8 cellular contexts compared by ENCODE assay signal in genomic region chr6:33323623-33323948, GRCh38. TPM values are rescaled to one million over a fixed set of nuclear protein-coding genes. Genes with fewer than 3 reads are reported as not detected.
DNase-seq lines count a peak whose midpoint lies in the region; ATAC-seq and TF ChIP-seq lines count a peak whose summit lies in the region.

No MANE protein-coding gene starts in this region.

- H3K9ac ChIP-seq in colonic mucosa (ENCODE audit: low read depth in 2 of 2, low read length in 2 of 2) (peak overlapping the region; percentile 72 to 92), neural progenitor cell (no peak overlapping the region)

- H3K4me3 ChIP-seq in colonic mucosa: peak overlapping the region; percentile 62
- peak overlapping the region; percentile 77 for H3K4me3 ChIP-seq in neural progenitor cell

- H3K36me3 ChIP-seq in colonic mucosa (peaks cover 9% of the 10 kb centered on the region), neural progenitor cell (no peaks in the 10 kb centered on the region)

- peaks cover 49% of the 10 kb centered on the region for H3K4me1 Mint-ChIP-seq in activated CD8-positive, alpha-beta memory T cell treated with anti-CD3 and anti-CD28 coated beads, Interleukin-2, amount 10 ng/mL, durations not matched to agents 7 days and 5 days
- peaks cover 41% of the 10 kb centered on the region for H3K4me1 Mint-ChIP-seq in neural progenitor cell

- H3F3A ChIP-seq in neural progenitor cell (ENCODE audit: low read depth): peaks cover 29% of the 10 kb centered on the region

- no peaks in the 10 kb centered on the region for H3K9me3 Mint-ChIP-seq in activated CD8-positive, alpha-beta memory T cell treated with anti-CD3 and anti-CD28 coated beads, Interleukin-2, amount 10 ng/mL, durations not matched to agents 7 days and 5 days (ENCODE audit: low read depth)
- H3K9me3 Mint-ChIP-seq in neural progenitor cell: no peaks in the 10 kb centered on the region

- H3K9me3 ChIP-seq in colonic mucosa (no peaks in the 10 kb centered on the region), neural progenitor cell (ENCODE audit: low read depth) (no peaks in the 10 kb centered on the region)

- peak overlapping the region; percentile 92 for H3K27ac ChIP-seq in colonic mucosa
- no peak overlapping the region for H3K27ac ChIP-seq in neural progenitor cell

- peaks cover 37% of the 10 kb centered on the region for H3K79me2 ChIP-seq in neural progenitor cell (ENCODE audit: low read depth)

- H3K4me2 ChIP-seq in neural progenitor cell: peak overlapping the region; percentile 77

- TF ChIP-seq CTCF in colonic mucosa (IDR thresholded peaks at IDR 0.05): no peak
- TF ChIP-seq CTCF in neural progenitor cell (IDR thresholded peaks at IDR 0.05): no peak

- H3K4me1 ChIP-seq in colonic mucosa (peaks cover 15% of the 10 kb centered on the region), neural progenitor cell (peaks cover 14% of the 10 kb centered on the region)

- no peak for ATAC-seq in activated CD8-positive, alpha-beta memory T cell treated with anti-CD3 and anti-CD28 coated beads, Interleukin-2, amount 10 ng/mL, durations not matched to agents 7 days and 5 days
- ATAC-seq in HG03354 (IDR thresholded peaks at IDR 0.05; ENCODE audit: poor library complexity, severe bottlenecking, unreplicated experiment): no peak

- intact Hi-C loops in colonic mucosa (cut with DNase I): no loop called here

- no peaks in the 10 kb centered on the region for H3K27me3 Mint-ChIP-seq in activated CD8-positive, alpha-beta memory T cell treated with anti-CD3 and anti-CD28 coated beads, Interleukin-2, amount 10 ng/mL, durations not matched to agents 7 days and 5 days
- H3K27me3 Mint-ChIP-seq in neural progenitor cell (ENCODE audit: insufficient read depth, low read depth): peaks cover 4% of the 10 kb centered on the region

- no peak for DNase-seq in activated CD8-positive, alpha-beta memory T cell treated with anti-CD3 and anti-CD28 coated beads, Interleukin-2, amount 10 ng/mL, durations not matched to agents 7 days and 5 days
- DNase-seq in activated CD8-positive, alpha-beta memory T cell treated with anti-CD3 and anti-CD28 coated beads, Interleukin-2, amount 50 U/mL, for 48 hours: no peak
- DNase-seq in NCI-H146 treated with DMSO at 0.1 percent for 48 hours (lab: John Stamatoyannopoulos, UW; ENCODE audit: unreplicated experiment) (peak; percentile 84), colonic mucosa (no peak), neural progenitor cell (ENCODE audit: low spot score) (no peak), HCEC 1CT (no peak), NOMO-1 treated with dmso at 0.1 percent for 144 hours (lab: John Stamatoyannopoulos, UW; ENCODE audit: unreplicated experiment) (no peak)

- no peaks in the 10 kb centered on the region for H4K20me1 ChIP-seq in neural progenitor cell (ENCODE audit: low read depth)

- H3K36me3 Mint-ChIP-seq in activated CD8-positive, alpha-beta memory T cell treated with anti-CD3 and anti-CD28 coated beads, Interleukin-2, amount 10 ng/mL, durations not matched to agents 7 days and 5 days: peaks cover 35% of the 10 kb centered on the region
- peaks cover 16% of the 10 kb centered on the region for H3K36me3 Mint-ChIP-seq in neural progenitor cell

- no peaks in the 10 kb centered on the region for H3K27me3 ChIP-seq in colonic mucosa
- H3K27me3 ChIP-seq in neural progenitor cell: no peaks in the 10 kb centered on the region

- H3K27ac Mint-ChIP-seq in activated CD8-positive, alpha-beta memory T cell treated with anti-CD3 and anti-CD28 coated beads, Interleukin-2, amount 10 ng/mL, durations not matched to agents 7 days and 5 days: peak overlapping the region; percentile 98
- peak overlapping the region; percentile 48 for H3K27ac Mint-ChIP-seq in neural progenitor cell

- H3K4me3 Mint-ChIP-seq in activated CD8-positive, alpha-beta memory T cell treated with anti-CD3 and anti-CD28 coated beads, Interleukin-2, amount 10 ng/mL, durations not matched to agents 7 days and 5 days: peak overlapping the region; percentile 94
- peak overlapping the region; percentile 97 for H3K4me3 Mint-ChIP-seq in neural progenitor cell

- H2AFZ ChIP-seq in neural progenitor cell (replicated peaks): peak overlapping the region; percentile 66

- CTCF ChIA-PET in activated CD8-positive, alpha-beta memory T cell treated with anti-CD3 and anti-CD28 coated beads, Interleukin-2, amount 10 ng/mL, durations not matched to agents 7 days and 5 days (lab: Charles Lee): interaction anchor here (0.8 to 1.8 kb wide), 3 partner anchors 56 to 298 kb away, joined by 4 to 5 read pairs (median 4); partner anchors contain the start of gene ITPR3

RNA-seq across cellular contexts. Expression of gene DAXX, which starts 0.8 kb away (rescaled TPM):
- total RNA-seq in activated CD8-positive, alpha-beta memory T cell treated with anti-CD3 and anti-CD28 coated beads, Interleukin-2, amount 10 ng/mL, durations not matched to agents 7 days and 5 days: 100 to 1,000 TPM; 102 to 107 TPM
- total RNA-seq in colonic mucosa (10 to 100 TPM; 38.7 to 46.7 TPM), neural progenitor cell (ENCODE audit: low replicate concordance) (35.7 and 49.6 TPM in 2 replicates)

RNA-seq across cellular contexts. Expression of gene ZBTB22, which starts 6.0 kb away (rescaled TPM):
- total RNA-seq in activated CD8-positive, alpha-beta memory T cell treated with anti-CD3 and anti-CD28 coated beads, Interleukin-2, amount 10 ng/mL, durations not matched to agents 7 days and 5 days: 10 to 100 TPM; 10.6 to 11.8 TPM
- 10 to 100 TPM; 12.4 to 16.9 TPM for total RNA-seq in colonic mucosa
- 5.7 and 26.7 TPM in 2 replicates for total RNA-seq in neural progenitor cell (ENCODE audit: low replicate concordance)

RNA-seq across cellular contexts. Expression of gene TAPBP, which starts 9.7 kb away (rescaled TPM):
- total RNA-seq in activated CD8-positive, alpha-beta memory T cell treated with anti-CD3 and anti-CD28 coated beads, Interleukin-2, amount 10 ng/mL, durations not matched to agents 7 days and 5 days: 100 to 1,000 TPM; 207 to 235 TPM
- 100 to 1,000 TPM; 204 to 235 TPM for total RNA-seq in colonic mucosa
- total RNA-seq in neural progenitor cell (ENCODE audit: low replicate concordance): 1.7 and 6.3 TPM in 2 replicates

RNA-seq across cellular contexts. Expression of gene RGL2, which starts 24.8 kb away (rescaled TPM):
- 10 to 100 TPM; 34.7 to 49.9 TPM for total RNA-seq in activated CD8-positive, alpha-beta memory T cell treated with anti-CD3 and anti-CD28 coated beads, Interleukin-2, amount 10 ng/mL, durations not matched to agents 7 days and 5 days
- total RNA-seq in colonic mucosa (10 to 100 TPM; 29.9 to 34.7 TPM), neural progenitor cell (ENCODE audit: low replicate concordance) (28.3 and 63.4 TPM in 2 replicates)

RNA-seq across cellular contexts. Expression of gene PFDN6, which starts 34.2 kb away (rescaled TPM):
- total RNA-seq in activated CD8-positive, alpha-beta memory T cell treated with anti-CD3 and anti-CD28 coated beads, Interleukin-2, amount 10 ng/mL, durations not matched to agents 7 days and 5 days: 10 to 100 TPM; 67.8 to 90.3 TPM
- total RNA-seq in colonic mucosa: 10 to 100 TPM; 36.5 to 77.0 TPM
- total RNA-seq in neural progenitor cell (ENCODE audit: low replicate concordance): 35.6 and 54.5 TPM in 2 replicates

Comparison
In these comparisons a context has a peak if more than half of its experiments do, and no peak if none do; other contexts are left out.
1. RNA of gene TAPBP, which starts 9.7 kb away (total RNA-seq): 204 to 235 TPM in colonic mucosa and 207 to 235 TPM in activated CD8-positive, alpha-beta memory T cell treated with anti-CD3 and anti-CD28 coated beads, Interleukin-2, amount 10 ng/mL, durations not matched to agents 7 days and 5 days; 1.7 to 6.3 TPM in neural progenitor cell; every median in the first group is over 10 times any median in the second.